Comparison of ENCODE assay signal across 20 cellular contexts in the genomic region with DNA sequence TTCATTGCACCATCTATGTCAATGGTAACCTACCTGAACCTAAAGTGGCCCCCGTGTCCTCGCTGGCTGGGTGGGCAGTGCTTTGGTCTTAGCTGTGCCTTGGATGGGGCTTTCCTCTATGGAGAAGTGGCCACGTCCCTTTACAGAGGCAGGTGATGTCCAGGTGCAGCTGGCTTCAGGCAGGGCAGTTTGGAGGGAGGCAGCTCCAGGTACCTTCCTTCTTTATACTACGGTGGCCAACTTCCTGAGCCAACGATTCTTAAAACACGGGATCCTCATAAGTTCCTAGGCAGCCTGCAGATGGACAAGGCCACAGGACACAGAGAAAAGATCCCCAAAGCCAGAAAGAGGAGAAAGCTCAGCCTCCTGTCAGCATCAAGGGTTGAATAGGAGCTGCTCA.
DNase-seq lines count a peak whose midpoint lies in the region; ATAC-seq and TF ChIP-seq lines count a peak whose summit lies in the region.
"Had no signal": no experiment of that assay in that cellular context is flagged by ENCODE, and none has a peak within 500 bp of the region (broad histone marks: within the 10 kb centered on the region; RNA-seq: fewer than 3 reads in every experiment).

No MANE protein-coding gene starts in this region.

- intact Hi-C loops in activated CD4-positive, alpha-beta T cell treated with anti-CD3 and anti-CD28 coated beads, Interleukin-2, amount 10 ng/mL, durations not matched to agents 24 days and 14 days (cut with micrococcal nuclease) = no loop called here
- intact Hi-C loops in activated CD4-positive, alpha-beta T cell treated with anti-CD3 and anti-CD28 coated beads for 36 hours (cut with DNase I, micrococcal nuclease) = no loop called here

- POLR2A ChIA-PET in activated CD4-positive, alpha-beta T cell treated with anti-CD3 and anti-CD28 coated beads for 36 hours (lab: Charles Lee) = no interaction called here

- no peak overlapping the region for H3K4me3 Mint-ChIP-seq in activated CD4-positive, alpha-beta T cell treated with anti-CD3 and anti-CD28 coated beads, Interleukin-2, amount 10 ng/mL, durations not matched to agents 24 days and 14 days
- H3K4me3 Mint-ChIP-seq in activated CD4-positive, alpha-beta T cell treated with anti-CD3 and anti-CD28 coated beads for 36 hours = no peak overlapping the region
- no peak overlapping the region for H3K4me3 Mint-ChIP-seq in osteocyte (ENCODE audit: unreplicated experiment)
- H3K4me3 Mint-ChIP-seq: B cell; CD4-positive, alpha-beta T cell; CD8-positive, alpha-beta T cell had no signal

- H3K27me3 Mint-ChIP-seq in activated CD4-positive, alpha-beta T cell treated with anti-CD3 and anti-CD28 coated beads, Interleukin-2, amount 10 ng/mL, durations not matched to agents 24 days and 14 days = no peaks in the 10 kb centered on the region
- H3K27me3 Mint-ChIP-seq in activated CD4-positive, alpha-beta T cell treated with anti-CD3 and anti-CD28 coated beads for 36 hours = peaks cover 2% of the 10 kb centered on the region
- peaks cover 4% of the 10 kb centered on the region for H3K27me3 Mint-ChIP-seq in osteocyte (ENCODE audit: unreplicated experiment)
- H3K27me3 Mint-ChIP-seq: CD4-positive, alpha-beta T cell had no signal

- H3K27me3 ChIP-seq in Karpas-422 (ENCODE audit: low read length) = no peaks in the 10 kb centered on the region
- H3K27me3 ChIP-seq: BLaER1 treated with 17β-estradiol and CSF1 and Interleukin-3, amounts not matched to agents 10 nM and 100 nM had no signal

- H3K27ac Mint-ChIP-seq in activated CD4-positive, alpha-beta T cell treated with anti-CD3 and anti-CD28 coated beads, Interleukin-2, amount 10 ng/mL, durations not matched to agents 24 days and 14 days = no peak overlapping the region
- H3K27ac Mint-ChIP-seq in activated CD4-positive, alpha-beta T cell treated with anti-CD3 and anti-CD28 coated beads for 36 hours = no peak overlapping the region
- no peak overlapping the region for H3K27ac Mint-ChIP-seq in osteocyte (ENCODE audit: unreplicated experiment)
- H3K27ac Mint-ChIP-seq: B cell; CD4-positive, alpha-beta T cell; CD8-positive, alpha-beta T cell had no signal

- no peaks in the 10 kb centered on the region for H3K9me3 Mint-ChIP-seq in activated CD4-positive, alpha-beta T cell treated with anti-CD3 and anti-CD28 coated beads, Interleukin-2, amount 10 ng/mL, durations not matched to agents 24 days and 14 days
- H3K9me3 Mint-ChIP-seq in activated CD4-positive, alpha-beta T cell treated with anti-CD3 and anti-CD28 coated beads for 36 hours (ENCODE audit: low read depth) = no peaks in the 10 kb centered on the region
- H3K9me3 Mint-ChIP-seq in osteocyte (ENCODE audit: unreplicated experiment) = no peaks in the 10 kb centered on the region
- H3K9me3 Mint-ChIP-seq: CD4-positive, alpha-beta T cell; CD8-positive, alpha-beta T cell had no signal

- no peak overlapping the region for H3K4me2 ChIP-seq in Karpas-422 (ENCODE audit: low read depth, low read length, poor library complexity, severe bottlenecking)
- H3K4me2 ChIP-seq: A549; BLaER1 treated with 17β-estradiol and CSF1 and Interleukin-3, amounts not matched to agents 10 nM and 100 nM had no signal

- no peaks in the 10 kb centered on the region for H3K4me1 Mint-ChIP-seq in activated CD4-positive, alpha-beta T cell treated with anti-CD3 and anti-CD28 coated beads, Interleukin-2, amount 10 ng/mL, durations not matched to agents 24 days and 14 days
- no peaks in the 10 kb centered on the region for H3K4me1 Mint-ChIP-seq in activated CD4-positive, alpha-beta T cell treated with anti-CD3 and anti-CD28 coated beads for 36 hours
- H3K4me1 Mint-ChIP-seq in osteocyte (ENCODE audit: unreplicated experiment) = no peaks in the 10 kb centered on the region
- H3K4me1 Mint-ChIP-seq: B cell had no signal

- no peaks in the 10 kb centered on the region for H3K9me2 ChIP-seq in Karpas-422 (replicated peaks; ENCODE audit: insufficient read depth, low read length)

- TF ChIP-seq CTCF in osteocyte (IDR thresholded peaks at IDR 0.05) = no peak

- no peaks in the 10 kb centered on the region for H3K36me3 ChIP-seq in Karpas-422 (ENCODE audit: insufficient read depth, low read length)
- H3K36me3 ChIP-seq: BLaER1 treated with 17β-estradiol and CSF1 and Interleukin-3, amounts not matched to agents 10 nM and 100 nM had no signal

- no peaks in the 10 kb centered on the region for H4K20me1 ChIP-seq in Karpas-422 (ENCODE audit: insufficient read depth, low read depth, low read length)
- H4K20me1 ChIP-seq: BLaER1 treated with 17β-estradiol and CSF1 and Interleukin-3, amounts not matched to agents 10 nM and 100 nM had no signal

- no peaks in the 10 kb centered on the region for H3K36me3 Mint-ChIP-seq in activated CD4-positive, alpha-beta T cell treated with anti-CD3 and anti-CD28 coated beads, Interleukin-2, amount 10 ng/mL, durations not matched to agents 24 days and 14 days (ENCODE audit: low read depth)
- H3K36me3 Mint-ChIP-seq in activated CD4-positive, alpha-beta T cell treated with anti-CD3 and anti-CD28 coated beads for 36 hours (ENCODE audit: low read depth) = no peaks in the 10 kb centered on the region
- no peaks in the 10 kb centered on the region for H3K36me3 Mint-ChIP-seq in osteocyte (ENCODE audit: unreplicated experiment)
- H3K36me3 Mint-ChIP-seq: CD8-positive, alpha-beta T cell had no signal

- ATAC-seq in activated CD4-positive, alpha-beta T cell treated with anti-CD3 and anti-CD28 coated beads for 36 hours = no peak
- ATAC-seq in esophagus mucosa = no peak
- ATAC-seq in HG02623 (IDR thresholded peaks at IDR 0.05; ENCODE audit: unreplicated experiment) = no peak
- ATAC-seq: A549; CD8-positive, alpha-beta T cell had no signal

- DNase-seq in activated CD4-positive, alpha-beta T cell treated with anti-CD3 and anti-CD28 coated beads, Interleukin-2, amount 10 ng/mL, durations not matched to agents 24 days and 14 days = peak; percentile 41
- DNase-seq in activated CD4-positive, alpha-beta T cell treated with anti-CD3 and anti-CD28 coated beads for 36 hours = no peak
- DNase-seq in Karpas-422 (peak; percentile 14), mesenteric fat pad (ENCODE audit: low spot score) (peak; percentile 71), osteocyte (ENCODE audit: extremely low spot score, unreplicated experiment) (peak; percentile 57), NCI-H2196 treated with DMSO at 0.1 percent for 48 hours (lab: John Stamatoyannopoulos, UW; ENCODE audit: unreplicated experiment) (no peak)
- DNase-seq: AML-193; Caco-2; Calu3; CD4-positive, alpha-beta T cell; CD8-positive, alpha-beta T cell; DMS79 treated with DMSO at 0.1 percent for 48 hours; GF-D8 had no signal

- no peaks in the 10 kb centered on the region for H3K79me2 ChIP-seq in Karpas-422 (ENCODE audit: low read length)

- H3K4me3 ChIP-seq in Karpas-422 (ENCODE audit: low read length) = no peak overlapping the region
- H3K4me3 ChIP-seq: A549; BLaER1 treated with 17β-estradiol and CSF1 and Interleukin-3, amounts not matched to agents 10 nM and 100 nM had no signal

- no peak overlapping the region for H3K9ac ChIP-seq in Karpas-422 (ENCODE audit: low read length)
- H3K9ac ChIP-seq: BLaER1 treated with 17β-estradiol and CSF1 and Interleukin-3, amounts not matched to agents 10 nM and 100 nM had no signal

- H3K4me1 ChIP-seq in Karpas-422 (ENCODE audit: low read length) = peaks cover 5% of the 10 kb centered on the region
- H3K4me1 ChIP-seq: A549, Caco-2 had no signal

- no peaks in the 10 kb centered on the region for H3K9me3 ChIP-seq in Karpas-422 (ENCODE audit: low read length)
- H3K9me3 ChIP-seq: A549; BLaER1 treated with 17β-estradiol and CSF1 and Interleukin-3, amounts not matched to agents 10 nM and 100 nM; Caco-2 had no signal

- CTCF ChIA-PET in activated CD4-positive, alpha-beta T cell treated with anti-CD3 and anti-CD28 coated beads for 36 hours (lab: Charles Lee) = no interaction called here

- H2AFZ ChIP-seq in Karpas-422 (ENCODE audit: low read length) = no peak overlapping the region

- no peak overlapping the region for H3K27ac ChIP-seq in Karpas-422 (ENCODE audit: low read length)
- H3K27ac ChIP-seq: 22Rv1; A549; BLaER1 treated with 17β-estradiol and CSF1 and Interleukin-3, amounts not matched to agents 10 nM and 100 nM; C4-2B had no signal

Comparison
In these comparisons a context has a peak if more than half of its experiments do, and no peak if none do; other contexts are left out.
1. DNase-seq: peak in activated CD4-positive, alpha-beta T cell treated with anti-CD3 and anti-CD28 coated beads, Interleukin-2, amount 10 ng/mL, durations not matched to agents 24 days and 14 days (single experiment), Karpas-422 (single experiment), mesenteric fat pad (single experiment) and osteocyte (single experiment); none in activated CD4-positive, alpha-beta T cell treated with anti-CD3 and anti-CD28 coated beads for 36 hours (single experiment) and NCI-H2196 treated with DMSO at 0.1 percent for 48 hours (single experiment).